ENCODE assay signal across 8 cellular contexts in genomic region chr16:4475880-4476790, GRCh38.
A peak's percentile ranks its signal among the peaks of the same experiment; 100 is the strongest.
DNase-seq lines count a peak whose midpoint lies in the region; ATAC-seq lines count a peak whose summit lies in the region.

HMOX2 (plus strand) TSS chr16:4476398; CDS start chr16:4505525, 29,127 bp downstream.

- peak; percentile 86 for ATAC-seq in GM19463 (IDR thresholded peaks at IDR 0.05; ENCODE audit: unreplicated experiment)

- DNase-seq in CMK (ENCODE audit: low read depth) (peak; percentile 90), HPDE6-E6E7 (ENCODE audit: extremely low spot score) (peak; percentile 81), NK-92 (lab: John Stamatoyannopoulos, UW; ENCODE audit: unreplicated experiment) (peak; percentile 24), medulla oblongata (ENCODE audit: extremely low spot score) (peak; percentile 96)
- peak; percentile 99 for DNase-seq in activated CD8-positive, alpha-beta memory T cell treated with anti-CD3 and anti-CD28 coated beads for 24 hours
- peak; percentile 85 for DNase-seq in effector CD8-positive, alpha-beta T cell (lab: John Stamatoyannopoulos, UW)
- DNase-seq in stimulated activated CD8-positive, alpha-beta memory T cell treated with anti-CD3 and anti-CD28 coated beads, Interleukin-12 subunit alpha, Interleukin-12 subunit beta, amount 100 ng/mL, for 24 hours (ENCODE audit: extremely low read depth) = peak; percentile 82

Comparison
In these comparisons a context has a peak if more than half of its experiments do, and no peak if none do; other contexts are left out.
1. Peak in every context shown above with its lines: DNase-seq and ATAC-seq.
2. DNase-seq: peak in every context shown above with its lines; median percentile 99 in activated CD8-positive, alpha-beta memory T cell treated with anti-CD3 and anti-CD28 coated beads for 24 hours; 96 in medulla oblongata; 90 in CMK; 85 in effector CD8-positive, alpha-beta T cell; 82 in stimulated activated CD8-positive, alpha-beta memory T cell treated with anti-CD3 and anti-CD28 coated beads, Interleukin-12 subunit alpha, Interleukin-12 subunit beta, amount 100 ng/mL, for 24 hours; 81 in HPDE6-E6E7; 24 in NK-92.